In genomic region chr21:37565530-37566223, GRCh38 we compare ENCODE assay signal across 10 cellular contexts.
DNase-seq lines count a peak whose midpoint lies in the region; ATAC-seq, FAIRE-seq and TF ChIP-seq lines count a peak whose summit lies in the region.
"Had no signal": no experiment of that assay in that cellular context is flagged by ENCODE, and none has a peak within 500 bp of the region (broad histone marks: within the 10 kb centered on the region; RNA-seq: fewer than 3 reads in every experiment).

No MANE protein-coding gene starts in this region.

- peak overlapping the region; percentile 2 for H3K4me3 Mint-ChIP-seq in chondrocyte (ENCODE audit: unreplicated experiment)
- H3K4me3 Mint-ChIP-seq: neural crest cell had no signal

- no peaks in the 10 kb centered on the region for H3K27me3 ChIP-seq in small intestine (ENCODE audit: control insufficient read depth in 2 of 2, insufficient read depth in 2 of 2, low read length in 2 of 2)
- H3K27me3 ChIP-seq in upper lobe of left lung, result no peaks in the 10 kb centered on the region

- DNase-seq in activated CD8-positive, alpha-beta memory T cell treated with anti-CD3 and anti-CD28 coated beads for 24 hours, result peak; percentile 28
- DNase-seq in activated CD8-positive, alpha-beta memory T cell treated with anti-CD3 and anti-CD28 coated beads, Interleukin-2, amount 50 U/mL, for 48 hours, result no peak
- DNase-seq in MV-4-11 (lab: John Stamatoyannopoulos, UW) (peak; percentile 11), chondrocyte (ENCODE audit: low spot score) (no peak), small intestine (peak; percentile 90), omental fat pad (ENCODE audit: low spot score) (no peak), upper lobe of left lung (no peak)
- DNase-seq: activated B cell treated with CpG ODN at 0.5 μM for 24 hours had no signal

- no peaks in the 10 kb centered on the region for H3K36me3 Mint-ChIP-seq in chondrocyte (ENCODE audit: low read depth)

- no peak for TF ChIP-seq POLR2A in upper lobe of left lung (IDR thresholded peaks at IDR 0.05)

- TF ChIP-seq CTCF in chondrocyte (IDR thresholded peaks at IDR 0.05) (no peak), omental fat pad (IDR thresholded peaks at IDR 0.05) (no peak), upper lobe of left lung (IDR thresholded peaks at IDR 0.05) (no peak)

- H3K9me3 Mint-ChIP-seq in chondrocyte (ENCODE audit: low read depth), result no peaks in the 10 kb centered on the region
- H3K9me3 Mint-ChIP-seq: activated B cell treated with CpG ODN at 0.5 μM for 24 hours, neural crest cell had no signal

- H3K27me3 Mint-ChIP-seq in chondrocyte (ENCODE audit: low read depth), result peaks cover 2% of the 10 kb centered on the region

- FAIRE-seq in small intestine (lab: Jason Lieb, UNC), result no peak

- 43 to 65% (median 62%) methylated on average over 14 of the region's 14 CpGs for WGBS in small intestine, 3 donors
- WGBS in upper lobe of left lung, 2 donors, result 83 to 88% methylated on average over 14 of the region's 14 CpGs

- TF ChIP-seq EP300 in upper lobe of left lung (IDR thresholded peaks at IDR 0.05), result no peak

- H3K36me3 ChIP-seq in small intestine (ENCODE audit: control insufficient read depth in 2 of 2, insufficient read depth in 2 of 2, low read length in 2 of 2), result no peaks in the 10 kb centered on the region
- H3K36me3 ChIP-seq in upper lobe of left lung, result no peaks in the 10 kb centered on the region

- peaks cover 2 to 7% of the 10 kb centered on the region in 2 donors for H3K4me1 ChIP-seq in small intestine (ENCODE audit: control insufficient read depth in 2 of 2, insufficient read depth in 1 of 2, low read depth in 1 of 2, low read length in 1 of 2)
- peaks cover 16 to 21% (median 19%) of the 10 kb centered on the region in 4 donors for H3K4me1 ChIP-seq in upper lobe of left lung

- H3K4me3 ChIP-seq in small intestine (ENCODE audit: low read depth in 1 of 2, low read length in 2 of 2) (no peak overlapping the region), upper lobe of left lung (peak overlapping the region in 1 of 4 donors; percentile 15)

- H3K4me1 Mint-ChIP-seq in chondrocyte (ENCODE audit: low read depth), result peaks cover 16% of the 10 kb centered on the region

- no peaks in the 10 kb centered on the region for H3K9me3 ChIP-seq in small intestine (ENCODE audit: control insufficient read depth, low read depth)
- H3K9me3 ChIP-seq in upper lobe of left lung, result no peaks in the 10 kb centered on the region

- no peak for ATAC-seq in HG02840 (IDR thresholded peaks at IDR 0.05; ENCODE audit: low FRiP score, unreplicated experiment)
- no peak for ATAC-seq in omental fat pad (ENCODE audit: low FRiP score)
- no peak for ATAC-seq in upper lobe of left lung (ENCODE audit: low FRiP score in 2 of 2)

- H3K27ac ChIP-seq in small intestine (ENCODE audit: low read depth in 1 of 2, low read length in 1 of 2), result no peak overlapping the region
- no peak overlapping the region for H3K27ac ChIP-seq in upper lobe of left lung

- H3K27ac Mint-ChIP-seq in chondrocyte (ENCODE audit: unreplicated experiment), result no peak overlapping the region
- H3K27ac Mint-ChIP-seq: activated B cell treated with CpG ODN at 0.5 μM for 24 hours had no signal

Comparison
In these comparisons a context has a peak if more than half of its experiments do, and no peak if none do; other contexts are left out.
1. DNase-seq: peak in activated CD8-positive, alpha-beta memory T cell treated with anti-CD3 and anti-CD28 coated beads for 24 hours (single experiment), MV-4-11 (single experiment) and small intestine (single experiment); none in activated CD8-positive, alpha-beta memory T cell treated with anti-CD3 and anti-CD28 coated beads, Interleukin-2, amount 50 U/mL, for 48 hours (single experiment), chondrocyte (single experiment), omental fat pad (single experiment) and upper lobe of left lung (0 of 2).